In genomic region chr5:68239485-68239884, GRCh38 we compare ENCODE assay signal across 1 cellular context.
TF ChIP-seq lines count a peak whose summit lies in the region.

No MANE protein-coding gene starts in this region.

TF ChIP-seq in HepG2, 621 proteins besides CTCF, POLR2A, EP300 and RAD21 (continued from another document and continues in another):
- TF ChIP-seq NFKB2 (CRISPR knock-in tag; IDR thresholded peaks at IDR 0.05; ENCODE audit: borderline replicate concordance) (peak; percentile 33; the same call in 1 of the 2 replicates), ZNF160 (CRISPR knock-in tag; IDR thresholded peaks at IDR 0.05) (peak; percentile 68; the same call in 1 of the 2 replicates), ZNF460 (CRISPR knock-in tag; IDR thresholded peaks at IDR 0.05; ENCODE audit: borderline replicate concordance) (no peak), EHMT2 (IDR thresholded peaks at IDR 0.05; ENCODE audit: borderline replicate concordance, low read depth, low read length) (no peak; the same call in 1 of the 2 replicates), PCBP2 (optimal IDR thresholded peaks at IDR 0.05; ENCODE audit: low read depth, low read length, poor library complexity, severe bottlenecking) (no peak), ZBTB37 (CRISPR knock-in tag; IDR thresholded peaks at IDR 0.05) (no peak), ATF7 (IDR thresholded peaks at IDR 0.05) (no peak), ATF7 (CRISPR knock-in tag; IDR thresholded peaks at IDR 0.05) (peak; percentile 45; the same call in 1 of the 2 replicates), E2F1 (CRISPR knock-in tag; IDR thresholded peaks at IDR 0.05) (no peak), NFAT5 (CRISPR knock-in tag; IDR thresholded peaks at IDR 0.05) (no peak), FOXP1 (IDR thresholded peaks at IDR 0.05) (no peak), FOXP1 (CRISPR knock-in tag; IDR thresholded peaks at IDR 0.05) (peak; percentile 94), RBAK (CRISPR knock-in tag; IDR thresholded peaks at IDR 0.05) (no peak), ZNF512 (CRISPR knock-in tag; IDR thresholded peaks at IDR 0.05) (no peak), MLXIP (CRISPR knock-in tag; IDR thresholded peaks at IDR 0.05; ENCODE audit: borderline replicate concordance) (no peak), HDAC6 (IDR thresholded peaks at IDR 0.05; ENCODE audit: low read depth, low read length) (no peak), MIER2 (CRISPR knock-in tag; IDR thresholded peaks at IDR 0.05) (no peak), TEF (CRISPR knock-in tag; IDR thresholded peaks at IDR 0.05) (no peak), NR2F6 (IDR thresholded peaks at IDR 0.05) (peak; percentile 97), NR2F6 (CRISPR knock-in tag; IDR thresholded peaks at IDR 0.05) (peak; percentile 99), NFE2L1 (CRISPR knock-in tag; IDR thresholded peaks at IDR 0.05; ENCODE audit: borderline replicate concordance) (no peak), EEA1 (CRISPR knock-in tag; IDR thresholded peaks at IDR 0.05; ENCODE audit: borderline replicate concordance) (no peak), KLF15 (CRISPR knock-in tag; IDR thresholded peaks at IDR 0.05; ENCODE audit: borderline replicate concordance) (no peak), ZNF274 (CRISPR knock-in tag; IDR thresholded peaks at IDR 0.05) (0 out of 2 replicates have a peak, but pooled peaks have one; percentile 29), KDM3A (CRISPR knock-in tag; IDR thresholded peaks at IDR 0.05; ENCODE audit: low read depth) (peak; percentile 58; the same call in 1 of the 2 replicates), SRY (CRISPR knock-in tag; IDR thresholded peaks at IDR 0.05) (no peak), ZNF18 (CRISPR knock-in tag; IDR thresholded peaks at IDR 0.05; ENCODE audit: insufficient replicate concordance) (peak; percentile 82), SKIL (CRISPR knock-in tag; IDR thresholded peaks at IDR 0.05; ENCODE audit: borderline replicate concordance) (peak; percentile 67; the same call in 1 of the 2 replicates), WIZ (CRISPR knock-in tag; IDR thresholded peaks at IDR 0.05) (no peak), ZNF20 (CRISPR knock-in tag; IDR thresholded peaks at IDR 0.05) (no peak), EZH2 (conservative IDR thresholded peaks at IDR 0.05; ENCODE audit: low read depth, low read length) (no peak), ZNF660 (CRISPR knock-in tag; IDR thresholded peaks at IDR 0.05; ENCODE audit: borderline replicate concordance, low read depth) (no peak), PAWR (CRISPR knock-in tag; IDR thresholded peaks at IDR 0.05; ENCODE audit: borderline replicate concordance) (no peak), ZNF382 (CRISPR knock-in tag; IDR thresholded peaks at IDR 0.05; ENCODE audit: borderline replicate concordance) (no peak), CBX1 (IDR thresholded peaks at IDR 0.05; ENCODE audit: low read depth) (peak; percentile 33), ZNF510 (CRISPR knock-in tag; IDR thresholded peaks at IDR 0.05; ENCODE audit: low read depth) (no peak), ZBTB39 (CRISPR knock-in tag; IDR thresholded peaks at IDR 0.05) (peak; percentile 77; the same call in 1 of the 2 replicates), PRPF4 (IDR thresholded peaks at IDR 0.05; ENCODE audit: low read depth, low read length, poor library complexity, severe bottlenecking) (no peak), ZSCAN31 (CRISPR knock-in tag; IDR thresholded peaks at IDR 0.05; ENCODE audit: low read depth) (no peak), MAFG (CRISPR knock-in tag; IDR thresholded peaks at IDR 0.05) (no peak), ZNF280B (CRISPR knock-in tag; IDR thresholded peaks at IDR 0.05; ENCODE audit: borderline replicate concordance) (no peak), TCF7 (IDR thresholded peaks at IDR 0.05; ENCODE audit: low read depth) (peak; percentile 74)
